ENCODE assay signal across 8 cellular contexts in genomic region chr3:32684029-32684799, GRCh38. TPM values are rescaled to one million over a fixed set of nuclear protein-coding genes. Genes with fewer than 3 reads are reported as not detected.
DNase-seq lines count a peak whose midpoint lies in the region; ATAC-seq lines count a peak whose summit lies in the region.

No MANE protein-coding gene starts in this region.

- peaks cover 0 to 3% (median 0%) of the 10 kb centered on the region in 5 donors for H3K36me3 ChIP-seq in subcutaneous abdominal adipose tissue (ENCODE audit: control insufficient read depth in 5 of 5, insufficient read depth in 5 of 5, low read length in 5 of 5)

- no peaks in the 10 kb centered on the region for H3K27me3 ChIP-seq in subcutaneous abdominal adipose tissue (ENCODE audit: control insufficient read depth in 5 of 5, insufficient read depth in 4 of 5, low read length in 5 of 5)

- H3K9ac ChIP-seq in subcutaneous abdominal adipose tissue (ENCODE audit: low read length in 5 of 5): peak overlapping the region; percentile 20 to 72 (median 60)

- H3K36me3 Mint-ChIP-seq in activated T-helper 1 cell treated with anti-CD3 and anti-CD28 coated beads, Interleukin-12 subunit alpha, Interleukin-12 subunit beta, Interleukin-2, Interleukin-4 antibody, amounts not matched to agents 30 ng/mL and 10 ng/mL and 1 ng/mL, durations not matched to agents 14 hours and 24 hours and 36 hours (ENCODE audit: low read depth): peaks cover 7% of the 10 kb centered on the region
- peaks cover 4 to 5% (median 4%) of the 10 kb centered on the region in 3 donors for H3K36me3 Mint-ChIP-seq in immature natural killer cell

- ATAC-seq in GM19023 (IDR thresholded peaks at IDR 0.05; ENCODE audit: unreplicated experiment): no peak

- H3K27me3 Mint-ChIP-seq in activated T-helper 1 cell treated with anti-CD3 and anti-CD28 coated beads, Interleukin-12 subunit alpha, Interleukin-12 subunit beta, Interleukin-2, Interleukin-4 antibody, amounts not matched to agents 30 ng/mL and 10 ng/mL and 1 ng/mL, durations not matched to agents 14 hours and 24 hours and 36 hours (ENCODE audit: insufficient read depth): peaks cover 5% of the 10 kb centered on the region
- peaks cover 12 to 16% (median 13%) of the 10 kb centered on the region in 3 donors for H3K27me3 Mint-ChIP-seq in immature natural killer cell (ENCODE audit: low read depth in 3 of 3)

- peak overlapping the region; percentile 94 for H3K4me3 Mint-ChIP-seq in activated T-helper 1 cell treated with anti-CD3 and anti-CD28 coated beads, Interleukin-12 subunit alpha, Interleukin-12 subunit beta, Interleukin-2, Interleukin-4 antibody, amounts not matched to agents 30 ng/mL and 10 ng/mL and 1 ng/mL, durations not matched to agents 14 hours and 24 hours and 36 hours
- peak overlapping the region; percentile 86 to 95 (median 93) for H3K4me3 Mint-ChIP-seq in immature natural killer cell

- peak overlapping the region; percentile 72 to 92 (median 87) for H3K4me3 ChIP-seq in subcutaneous abdominal adipose tissue (ENCODE audit: low read depth in 1 of 5, low read length in 5 of 5)

- peak; percentile 4 for DNase-seq in NCI-H748 (lab: John Stamatoyannopoulos, UW; ENCODE audit: unreplicated experiment)
- no peak for DNase-seq in NCI-H748 treated with DMSO at 0.1 percent for 48 hours (lab: John Stamatoyannopoulos, UW)
- no peak for DNase-seq in activated T-helper 1 cell treated with anti-CD3 and anti-CD28 coated beads, Interleukin-12 subunit alpha, Interleukin-12 subunit beta, Interleukin-2, Interleukin-4 antibody, amounts not matched to agents 30 ng/mL and 10 ng/mL and 1 ng/mL, durations not matched to agents 14 hours and 24 hours and 36 hours (ENCODE audit: low spot score)
- peak in 2 of 3 donors; percentile 3 to 27 for DNase-seq in immature natural killer cell
- DNase-seq in midbrain (lab: John Stamatoyannopoulos, UW): no peak
- DNase-seq in GF-D8 (lab: John Stamatoyannopoulos, UW): no peak

- no peaks in the 10 kb centered on the region for H3K9me3 Mint-ChIP-seq in activated T-helper 1 cell treated with anti-CD3 and anti-CD28 coated beads, Interleukin-12 subunit alpha, Interleukin-12 subunit beta, Interleukin-2, Interleukin-4 antibody, amounts not matched to agents 30 ng/mL and 10 ng/mL and 1 ng/mL, durations not matched to agents 14 hours and 24 hours and 36 hours
- H3K9me3 Mint-ChIP-seq in immature natural killer cell: no peaks in the 10 kb centered on the region

- peak overlapping the region; percentile 84 for H3K27ac ChIP-seq in subcutaneous abdominal adipose tissue (ENCODE audit: low read depth, low read length)

- peaks cover 30% of the 10 kb centered on the region for H3K4me1 Mint-ChIP-seq in activated T-helper 1 cell treated with anti-CD3 and anti-CD28 coated beads, Interleukin-12 subunit alpha, Interleukin-12 subunit beta, Interleukin-2, Interleukin-4 antibody, amounts not matched to agents 30 ng/mL and 10 ng/mL and 1 ng/mL, durations not matched to agents 14 hours and 24 hours and 36 hours (ENCODE audit: low read depth)
- peaks cover 32 to 41% of the 10 kb centered on the region in 2 donors for H3K4me1 Mint-ChIP-seq in immature natural killer cell

- intact Hi-C loops in activated T-helper 1 cell treated with anti-CD3 and anti-CD28 coated beads, Interleukin-12 subunit alpha, Interleukin-12 subunit beta, Interleukin-2, Interleukin-4 antibody, amounts not matched to agents 30 ng/mL and 10 ng/mL and 1 ng/mL, durations not matched to agents 14 hours and 24 hours and 36 hours (cut with micrococcal nuclease): loop anchor here (2.0 to 10.0 kb wide), 7 partner anchors 291 to 1149 kb away; partner anchors contain the start of genes CRTAP, GLB1, GPD1L and STT3B

- peaks cover 0 to 2% (median 0%) of the 10 kb centered on the region in 5 donors for H3K9me3 ChIP-seq in subcutaneous abdominal adipose tissue (ENCODE audit: control insufficient read depth in 5 of 5, low read length in 5 of 5)

- H3K27ac Mint-ChIP-seq in activated T-helper 1 cell treated with anti-CD3 and anti-CD28 coated beads, Interleukin-12 subunit alpha, Interleukin-12 subunit beta, Interleukin-2, Interleukin-4 antibody, amounts not matched to agents 30 ng/mL and 10 ng/mL and 1 ng/mL, durations not matched to agents 14 hours and 24 hours and 36 hours: peak overlapping the region; percentile 88
- H3K27ac Mint-ChIP-seq in immature natural killer cell: peak overlapping the region; percentile 87 to 96 (median 93)

- H3K4me1 ChIP-seq in subcutaneous abdominal adipose tissue (ENCODE audit: control insufficient read depth in 5 of 5, insufficient read depth in 5 of 5, low read length in 5 of 5): peaks cover 7 to 22% (median 17%) of the 10 kb centered on the region in 5 donors

RNA-seq across cellular contexts. Expression of gene CNOT10, which starts 0.8 kb away (rescaled TPM):
- total RNA-seq in activated T-helper 1 cell treated with anti-CD3 and anti-CD28 coated beads, Interleukin-12 subunit alpha, Interleukin-12 subunit beta, Interleukin-2, Interleukin-4 antibody, amounts not matched to agents 30 ng/mL and 10 ng/mL and 1 ng/mL, durations not matched to agents 14 hours and 24 hours and 36 hours: 55.5 and 71.3 TPM in 2 replicates
- polyA plus RNA-seq in immature natural killer cell: 10 to 100 TPM; 23.6 to 36.7 (median 26.6) TPM

Comparison
In these comparisons a context has a peak if more than half of its experiments do, and no peak if none do; other contexts are left out.
1. DNase-seq: peak in NCI-H748 (single experiment) and immature natural killer cell (2 of 3); none in NCI-H748 treated with DMSO at 0.1 percent for 48 hours (single experiment), activated T-helper 1 cell treated with anti-CD3 and anti-CD28 coated beads, Interleukin-12 subunit alpha, Interleukin-12 subunit beta, Interleukin-2, Interleukin-4 antibody, amounts not matched to agents 30 ng/mL and 10 ng/mL and 1 ng/mL, durations not matched to agents 14 hours and 24 hours and 36 hours (single experiment), midbrain (single experiment) and GF-D8 (single experiment).